ENCODE assay signal across 22 cellular contexts in genomic region chr10:77458986-77459590, GRCh38.
DNase-seq lines count a peak whose midpoint lies in the region; ATAC-seq and TF ChIP-seq lines count a peak whose summit lies in the region.
"Had no signal": no experiment of that assay in that cellular context is flagged by ENCODE, and none has a peak within 500 bp of the region (broad histone marks: within the 10 kb centered on the region; RNA-seq: fewer than 3 reads in every experiment).

No MANE protein-coding gene starts in this region.

- H3K4me3 ChIP-seq in HEK293 (ENCODE audit: low read depth, low read length), result no peak overlapping the region
- no peak overlapping the region for H3K4me3 ChIP-seq in adipocyte (ENCODE audit: low read length)
- H3K4me3 ChIP-seq: left ventricle myocardium inferior, skin epidermis, thoracic aorta had no signal

- no peak for TF ChIP-seq CTCF in HEK293 (tag by site-specific recombination; IDR thresholded peaks at IDR 0.05)

- CTCF ChIA-PET in HEK293 (lab: Yijun Ruan, JAX), result interaction anchor here (0.7 kb wide), 1 partner anchor 185 kb away, joined by 5 read pairs; no protein-coding TSS in a partner anchor

- H3K36me3 Mint-ChIP-seq in stimulated activated naive B cell treated with anti-CD40 and anti-IgM and Interleukin-4, amounts not matched to agents 10 μg/mL and 1 μg/mL and 100 μg/mL, for 72 hours, result no peaks in the 10 kb centered on the region
- no peaks in the 10 kb centered on the region for H3K36me3 Mint-ChIP-seq in activated T-cell treated with anti-CD3 and anti-CD28 coated beads, Interleukin-2, amount 50 U/mL, for 4 hours (ENCODE audit: insufficient read depth)
- H3K36me3 Mint-ChIP-seq: activated naive CD8-positive, alpha-beta T cell had no signal

- POLR2A ChIA-PET in HEK293 (lab: Yijun Ruan, JAX), result no interaction called here

- H3K27ac Mint-ChIP-seq in stimulated activated naive B cell treated with anti-CD40 and anti-IgM and Interleukin-4, amounts not matched to agents 10 μg/mL and 1 μg/mL and 100 μg/mL, for 72 hours, result no peak overlapping the region
- H3K27ac Mint-ChIP-seq: activated CD4-positive, alpha-beta memory T cell treated with anti-CD3 and anti-CD28 coated beads, Interleukin-2, amount 10 ng/mL, durations not matched to agents 7 days and 5 days; activated naive CD8-positive, alpha-beta T cell; effector memory CD8-positive, alpha-beta T cell had no signal

- H3K9me3 Mint-ChIP-seq in stimulated activated naive B cell treated with anti-CD40 and anti-IgM and Interleukin-4, amounts not matched to agents 10 μg/mL and 1 μg/mL and 100 μg/mL, for 72 hours, result no peaks in the 10 kb centered on the region
- H3K9me3 Mint-ChIP-seq in activated T-cell treated with anti-CD3 and anti-CD28 coated beads, Interleukin-2, amount 50 U/mL, for 4 hours, result no peaks in the 10 kb centered on the region
- H3K9me3 Mint-ChIP-seq: activated CD4-positive, alpha-beta memory T cell treated with anti-CD3 and anti-CD28 coated beads, Interleukin-2, amount 10 ng/mL, durations not matched to agents 7 days and 5 days; effector memory CD8-positive, alpha-beta T cell had no signal

- DNase-seq in adipocyte (ENCODE audit: low read depth), result peak; percentile 15
- DNase-seq in islet precursor cell, result peak; percentile 84
- peak; percentile 48 for DNase-seq in superior temporal gyrus (ENCODE audit: extremely low spot score)
- DNase-seq in stimulated activated naive B cell treated with anti-CD40 and anti-IgM and Interleukin-4, amounts not matched to agents 10 μg/mL and 1 μg/mL and 100 μg/mL, for 72 hours, result no peak
- no peak for DNase-seq in activated T-cell treated with anti-CD3 and anti-CD28 coated beads, Interleukin-2, amount 50 U/mL, for 4 hours
- DNase-seq: activated CD4-positive, alpha-beta memory T cell treated with anti-CD3 and anti-CD28 coated beads, Interleukin-2, amount 10 ng/mL, durations not matched to agents 7 days and 5 days; activated T-cell treated with anti-CD3 and anti-CD28 coated beads, Interleukin-2, amount 50 U/mL, for 48 hours; DMS79 treated with DMSO at 0.1 percent for 48 hours; effector memory CD8-positive, alpha-beta T cell; foreskin melanocyte; left ventricle myocardium inferior; NCI-H1694 treated with DMSO at 0.1 percent for 48 hours; NCI-H345; occipital lobe; Right ventricle myocardium superior; T-helper 1 cell had no signal

- H3K36me3 ChIP-seq in HEK293 (ENCODE audit: control insufficient read depth in 2 of 2, insufficient read depth in 1 of 2, low read length in 2 of 2), result no peaks in the 10 kb centered on the region
- no peaks in the 10 kb centered on the region for H3K36me3 ChIP-seq in adipocyte (ENCODE audit: control insufficient read depth, insufficient read depth, low read length, severe bottlenecking)
- H3K36me3 ChIP-seq: left ventricle myocardium inferior, thoracic aorta had no signal

- H3K9ac ChIP-seq in adipocyte (ENCODE audit: low read length), result no peak overlapping the region

- ATAC-seq in stimulated activated naive B cell treated with anti-CD40 and anti-IgM and Interleukin-4, amounts not matched to agents 10 μg/mL and 1 μg/mL and 100 μg/mL, for 72 hours (replicated peaks), result no peak
- ATAC-seq in GM21723 (IDR thresholded peaks at IDR 0.05; ENCODE audit: unreplicated experiment), result no peak
- ATAC-seq in activated T-cell treated with anti-CD3 and anti-CD28 coated beads, Interleukin-2, amount 50 U/mL, for 4 hours, result no peak
- ATAC-seq: effector memory CD8-positive, alpha-beta T cell had no signal

- no peak overlapping the region for H3K27ac ChIP-seq in HEK293 (ENCODE audit: extremely low read depth, low read depth, low read length)
- H3K27ac ChIP-seq: left ventricle myocardium inferior, skin epidermis, thoracic aorta, VCaP had no signal

- H3K9me3 ChIP-seq in HEK293 (ENCODE audit: control insufficient read depth, insufficient read depth, low read depth, low read length) (no peaks in the 10 kb centered on the region), adipocyte (ENCODE audit: control insufficient read depth, low read length) (no peaks in the 10 kb centered on the region)
- H3K9me3 ChIP-seq: left ventricle myocardium inferior, thoracic aorta had no signal

- peaks cover 14 to 28% of the 10 kb centered on the region in 2 donors for H3K27me3 Mint-ChIP-seq in stimulated activated naive B cell treated with anti-CD40 and anti-IgM and Interleukin-4, amounts not matched to agents 10 μg/mL and 1 μg/mL and 100 μg/mL, for 72 hours
- H3K27me3 Mint-ChIP-seq in activated T-cell treated with anti-CD3 and anti-CD28 coated beads, Interleukin-2, amount 50 U/mL, for 4 hours (ENCODE audit: low read depth), result peaks cover 4% of the 10 kb centered on the region
- H3K27me3 Mint-ChIP-seq: activated CD4-positive, alpha-beta memory T cell treated with anti-CD3 and anti-CD28 coated beads, Interleukin-2, amount 10 ng/mL, durations not matched to agents 7 days and 5 days; activated naive CD8-positive, alpha-beta T cell had no signal

- no peak overlapping the region for H3K4me3 Mint-ChIP-seq in stimulated activated naive B cell treated with anti-CD40 and anti-IgM and Interleukin-4, amounts not matched to agents 10 μg/mL and 1 μg/mL and 100 μg/mL, for 72 hours
- no peak overlapping the region for H3K4me3 Mint-ChIP-seq in activated T-cell treated with anti-CD3 and anti-CD28 coated beads, Interleukin-2, amount 50 U/mL, for 4 hours
- H3K4me3 Mint-ChIP-seq: activated CD4-positive, alpha-beta memory T cell treated with anti-CD3 and anti-CD28 coated beads, Interleukin-2, amount 10 ng/mL, durations not matched to agents 7 days and 5 days; activated naive CD8-positive, alpha-beta T cell; effector memory CD8-positive, alpha-beta T cell had no signal

- H3K4me1 ChIP-seq in HEK293 (ENCODE audit: control insufficient read depth, insufficient read depth, low read length) (no peaks in the 10 kb centered on the region), adipocyte (ENCODE audit: control insufficient read depth, insufficient read depth, low read length) (no peaks in the 10 kb centered on the region)
- H3K4me1 ChIP-seq: left ventricle myocardium inferior had no signal

- peaks cover 0 to 3% of the 10 kb centered on the region in 2 donors for H3K4me1 Mint-ChIP-seq in stimulated activated naive B cell treated with anti-CD40 and anti-IgM and Interleukin-4, amounts not matched to agents 10 μg/mL and 1 μg/mL and 100 μg/mL, for 72 hours
- no peaks in the 10 kb centered on the region for H3K4me1 Mint-ChIP-seq in activated T-cell treated with anti-CD3 and anti-CD28 coated beads, Interleukin-2, amount 50 U/mL, for 4 hours (ENCODE audit: low read depth)
- H3K4me1 Mint-ChIP-seq: activated CD4-positive, alpha-beta memory T cell treated with anti-CD3 and anti-CD28 coated beads, Interleukin-2, amount 10 ng/mL, durations not matched to agents 7 days and 5 days had no signal

- no peaks in the 10 kb centered on the region for H3K27me3 ChIP-seq in adipocyte (replicated peaks; ENCODE audit: control insufficient read depth, insufficient read depth, low read length)

TF ChIP-seq in HEK293, 187 proteins besides CTCF, POLR2A, EP300 and RAD21:
- TF ChIP-seq ZNF132 (tag by site-specific recombination; IDR thresholded peaks at IDR 0.05; ENCODE audit: borderline replicate concordance), result no peak
- TF ChIP-seq ZNF37A (tag by site-specific recombination; IDR thresholded peaks at IDR 0.05), result peak; percentile 79; the same call in 1 of the 2 replicates
- no peak for TF ChIP-seq ZNF416 (tag by site-specific recombination; IDR thresholded peaks at IDR 0.05)

Comparison
In these comparisons a context has a peak if more than half of its experiments do, and no peak if none do; other contexts are left out.
1. DNase-seq: peak in adipocyte (single experiment), islet precursor cell (single experiment) and superior temporal gyrus (single experiment); none in stimulated activated naive B cell treated with anti-CD40 and anti-IgM and Interleukin-4, amounts not matched to agents 10 μg/mL and 1 μg/mL and 100 μg/mL, for 72 hours (single experiment) and activated T-cell treated with anti-CD3 and anti-CD28 coated beads, Interleukin-2, amount 50 U/mL, for 4 hours (single experiment).